Comparison of ENCODE assay signal across 8 cellular contexts in genomic region chr9:15055287-15055686, GRCh38.
A peak's percentile ranks its signal among the peaks of the same experiment; 100 is the strongest.
DNase-seq lines count a peak whose midpoint lies in the region; ATAC-seq, FAIRE-seq and TF ChIP-seq lines count a peak whose summit lies in the region.
"Not testable (repeated sequence)": the region's sequence is repeated elsewhere in the genome, so short reads cannot be mapped to it uniquely, and the experiment has no call there.

No MANE protein-coding gene starts in this region.

- TF ChIP-seq CTCF in AG09309 (IDR thresholded peaks at IDR 0.05; ENCODE audit: control insufficient read depth, insufficient read depth, low read depth, low read length, missing control alignments) (peak; percentile 26), Loucy (conservative IDR thresholded peaks at IDR 0.05; ENCODE audit: low read length) (peak; percentile 50), K562 (IDR thresholded peaks at IDR 0.05 in 2 of 3, conservative IDR thresholded peaks at IDR 0.05 in 1 of 3; ENCODE audit: insufficient read depth in 2 of 3, low read depth in 1 of 3, low read length in 3 of 3) (peak in 1 of 3 experiments; percentile 16; a peak in 2 of 6 replicates), epithelial cell of proximal tubule (conservative IDR thresholded peaks at IDR 0.05; ENCODE audit: low read depth, low read length) (peak; percentile 25), progenitor cell of endocrine pancreas (IDR thresholded peaks at IDR 0.05; ENCODE audit: unreplicated experiment) (peak; percentile 14)

- POLR2A ChIA-PET in K562 (lab: Yijun Ruan, JAX) = not testable (repeated sequence)

- H3K4me3 Mint-ChIP-seq in progenitor cell of endocrine pancreas (ENCODE audit: low read depth) = not testable (repeated sequence)

- peak; percentile 0 for DNase-seq in AG09309 (ENCODE audit: low read depth)
- DNase-seq in GM03348 (ENCODE audit: low spot score) = peak; percentile 3
- peak; percentile 23 for DNase-seq in RPMI8226
- peak in 1 of 4 experiments; percentile 5 for DNase-seq in K562 (ENCODE audit: extremely low read depth in 1 of 4, low spot score in 3 of 4)
- DNase-seq in epithelial cell of proximal tubule (ENCODE audit: low read depth); progenitor cell of endocrine pancreas (ENCODE audit: low spot score, unreplicated experiment): not testable (repeated sequence)
- DNase-seq in iPS DF 4.7 (ENCODE audit: extremely low read depth, low spot score) = peak; percentile 7

- not testable (repeated sequence) for H3K4me1 ChIP-seq in Loucy (ENCODE audit: insufficient read depth, low read length, poor library complexity, severe bottlenecking); K562 (replicated peaks in 1 of 2; ENCODE audit: control insufficient read depth in 2 of 2, insufficient read depth in 2 of 2, low read length in 2 of 2)

- H3K9me3 Mint-ChIP-seq in progenitor cell of endocrine pancreas (ENCODE audit: low read depth) = not testable (repeated sequence)

- H3K9me3 ChIP-seq in Loucy (ENCODE audit: insufficient read depth, low read depth, low read length); K562 (replicated peaks; ENCODE audit: control insufficient read depth, insufficient read depth, low read depth, low read length): not testable (repeated sequence)

- not testable (repeated sequence) for H3F3A ChIP-seq in Loucy (ENCODE audit: low read depth)

- not testable (repeated sequence) for H3K27ac Mint-ChIP-seq in progenitor cell of endocrine pancreas

- H3K36me3 ChIP-seq in Loucy (ENCODE audit: insufficient read depth, low read length); K562 (ENCODE audit: control insufficient read depth, insufficient read depth, low read length): not testable (repeated sequence)

- not testable (repeated sequence) for BruUV-seq in K562 (replicated peaks; lab: Mats Ljungman, UMichigan)

- not testable (repeated sequence) for FAIRE-seq in K562 (lab: Jason Lieb, UNC)

- not testable (repeated sequence) for H3K27me3 ChIP-seq in Loucy (ENCODE audit: insufficient read depth, low read length, poor library complexity, severe bottlenecking); K562 (ENCODE audit: control insufficient read depth in 2 of 2, insufficient read depth in 2 of 2, low read length in 2 of 2)

- not testable (repeated sequence) for TF ChIP-seq EP300 in K562 (IDR thresholded peaks at IDR 0.05; ENCODE audit: low read length)

- H3K79me2 ChIP-seq in Loucy (ENCODE audit: insufficient read depth, low read length); K562 (ENCODE audit: control insufficient read depth, insufficient read depth, low read length): not testable (repeated sequence)

- not testable (repeated sequence) for H3K27ac ChIP-seq in K562 (ENCODE audit: extremely low read depth, low read depth, low read length)

- H3K4me3 ChIP-seq in AG09309 (ENCODE audit: control insufficient read depth, low read depth, low read length); Loucy (ENCODE audit: low read length, poor library complexity, severe bottlenecking); K562; epithelial cell of proximal tubule (ENCODE audit: low read depth, low read length): not testable (repeated sequence)

- CTCF ChIA-PET in K562 (lab: Yijun Ruan, JAX; ENCODE audit: low intra/inter-chr PET ratio) = not testable (repeated sequence)

- not testable (repeated sequence) for TF ChIP-seq POLR2A in K562 (conservative IDR thresholded peaks at IDR 0.05)

- TF ChIP-seq RAD21 in K562 (CRISPR knock-in tag; conservative IDR thresholded peaks at IDR 0.05 in 1 of 2, IDR thresholded peaks at IDR 0.05 in 1 of 2) = peak; percentile 17 to 32; a peak in 1 of 4 replicates

- not testable (repeated sequence) for H3K4me1 Mint-ChIP-seq in progenitor cell of endocrine pancreas (ENCODE audit: low read depth)

- H3K27me3 Mint-ChIP-seq in progenitor cell of endocrine pancreas = not testable (repeated sequence)

- peak overlapping the region; percentile 55; the same call in 1 of the 2 replicates for H2AFZ ChIP-seq in Loucy (ENCODE audit: low read length)
- H2AFZ ChIP-seq in K562 (ENCODE audit: low read depth, low read length) = not testable (repeated sequence)

- in situ Hi-C loops in K562 (cut with MboI) = not testable (repeated sequence)

- not testable (repeated sequence) for ATAC-seq in K562

- intact Hi-C loops in K562 (cut with micrococcal nuclease) = not testable (repeated sequence)

- H3K4me2 ChIP-seq in Loucy (ENCODE audit: low read depth, low read length, poor library complexity, severe bottlenecking); K562 (ENCODE audit: insufficient read depth, low read length): not testable (repeated sequence)

- not testable (repeated sequence) for H3K9ac ChIP-seq in Loucy (ENCODE audit: low read depth, low read length, poor library complexity, severe bottlenecking); K562 (ENCODE audit: insufficient read depth in 1 of 2, low read depth in 2 of 2, low read length in 2 of 2)

- H3K9me1 ChIP-seq in K562 (ENCODE audit: control insufficient read depth, insufficient read depth, low read length) = not testable (repeated sequence)

- H3K9me2 ChIP-seq in Loucy (replicated peaks; ENCODE audit: low read depth, low read length) = not testable (repeated sequence)

- H4K20me1 ChIP-seq in Loucy (ENCODE audit: insufficient read depth, low read length, poor library complexity, severe bottlenecking); K562 (replicated peaks; ENCODE audit: control insufficient read depth, insufficient read depth, low read length): not testable (repeated sequence)

- H3K36me3 Mint-ChIP-seq in progenitor cell of endocrine pancreas (ENCODE audit: insufficient read depth) = not testable (repeated sequence)

- 0% methylated on average over 3 of the region's 3 CpGs for WGBS in K562 (ENCODE audit: insufficient coverage, low coverage, missing lambda C conversion rate)
